Comparison of ENCODE assay signal across 12 cellular contexts in genomic region chr15:70154440-70155347, GRCh38. TPM values are rescaled to one million over a fixed set of nuclear protein-coding genes. Genes with fewer than 3 reads are reported as not detected.
DNase-seq lines count a peak whose midpoint lies in the region; ATAC-seq and TF ChIP-seq lines count a peak whose summit lies in the region.
"Had no signal": no experiment of that assay in that cellular context is flagged by ENCODE, and none has a peak within 500 bp of the region (broad histone marks: within the 10 kb centered on the region; RNA-seq: fewer than 3 reads in every experiment).

No MANE protein-coding gene starts in this region.

- no peak for TF ChIP-seq POLR2A in upper lobe of left lung (IDR thresholded peaks at IDR 0.05)

- H3K36me3 ChIP-seq in lower lobe of right lung = no peaks in the 10 kb centered on the region
- no peaks in the 10 kb centered on the region for H3K36me3 ChIP-seq in upper lobe of left lung
- H3K36me3 ChIP-seq: esophagus squamous epithelium, MG63 had no signal

- ATAC-seq in lower lobe of right lung (peak; percentile 10 to 40), upper lobe of left lung (ENCODE audit: low FRiP score in 2 of 2) (peak; percentile 15 to 40), GM21786 (IDR thresholded peaks at IDR 0.05; ENCODE audit: unreplicated experiment) (no peak)
- no peak for ATAC-seq in activated T-cell treated with anti-CD3 and anti-CD28 coated beads, Interleukin-2, amount 50 U/mL, for 72 hours (replicated peaks in 1 of 2)

- TF ChIP-seq EP300 in upper lobe of left lung (IDR thresholded peaks at IDR 0.05) = no peak

- H3K9me3 ChIP-seq in lower lobe of right lung = no peaks in the 10 kb centered on the region
- H3K9me3 ChIP-seq in upper lobe of left lung = no peaks in the 10 kb centered on the region
- H3K9me3 ChIP-seq: esophagus squamous epithelium, MG63 had no signal

- H3K27me3 Mint-ChIP-seq in activated T-cell treated with anti-CD3 and anti-CD28 coated beads, Interleukin-2, amount 50 U/mL, for 72 hours (ENCODE audit: low read depth) = peaks cover 31% of the 10 kb centered on the region
- H3K27me3 Mint-ChIP-seq in MCF 10A (ENCODE audit: insufficient read depth, unreplicated experiment) = no peaks in the 10 kb centered on the region

- H3K4me3 ChIP-seq in lower lobe of right lung (no peak overlapping the region), upper lobe of left lung (no peak overlapping the region)
- H3K4me3 ChIP-seq: esophagus squamous epithelium, lung, MG63 had no signal

- H3K4me1 ChIP-seq in lower lobe of right lung = peaks cover 47% of the 10 kb centered on the region
- H3K4me1 ChIP-seq in upper lobe of left lung = peaks cover 21 to 39% (median 32%) of the 10 kb centered on the region in 4 donors

- H3K27ac Mint-ChIP-seq in activated T-cell treated with anti-CD3 and anti-CD28 coated beads, Interleukin-2, amount 50 U/mL, for 72 hours = no peak overlapping the region
- no peak overlapping the region for H3K27ac Mint-ChIP-seq in MCF 10A (ENCODE audit: low read depth, unreplicated experiment)

- H3K36me3 Mint-ChIP-seq in activated T-cell treated with anti-CD3 and anti-CD28 coated beads, Interleukin-2, amount 50 U/mL, for 72 hours (ENCODE audit: insufficient read depth in 2 of 2) = no peaks in the 10 kb centered on the region
- no peaks in the 10 kb centered on the region for H3K36me3 Mint-ChIP-seq in MCF 10A (ENCODE audit: insufficient read depth, unreplicated experiment)

- H3K4me3 Mint-ChIP-seq in activated T-cell treated with anti-CD3 and anti-CD28 coated beads, Interleukin-2, amount 50 U/mL, for 72 hours = no peak overlapping the region
- no peak overlapping the region for H3K4me3 Mint-ChIP-seq in MCF 10A (ENCODE audit: unreplicated experiment)

- peak; percentile 24 for DNase-seq in RPMI7951 (ENCODE audit: low read depth)
- DNase-seq in fibroblast of peridontal ligament (ENCODE audit: extremely low read depth) = peak; percentile 49
- DNase-seq in lower lobe of right lung = no peak
- peak in 1 of 2 donors; percentile 56 for DNase-seq in upper lobe of left lung
- no peak for DNase-seq in activated T-cell treated with anti-CD3 and anti-CD28 coated beads, Interleukin-2, amount 50 U/mL, for 72 hours
- DNase-seq in MCF 10A (ENCODE audit: unreplicated experiment) = no peak
- no peak for DNase-seq in RKO (ENCODE audit: low spot score)
- DNase-seq: activated CD4-positive, alpha-beta T cell treated with anti-CD3 and anti-CD28 coated beads, Interleukin-2, amount 50 U/mL, for 48 hours; esophagus squamous epithelium; MG63 had no signal

- no peak for TF ChIP-seq CTCF in lower lobe of right lung (IDR thresholded peaks at IDR 0.05)
- TF ChIP-seq CTCF in upper lobe of left lung (IDR thresholded peaks at IDR 0.05) = no peak
- no peak for TF ChIP-seq CTCF in MCF 10A (IDR thresholded peaks at IDR 0.05; ENCODE audit: unreplicated experiment)

- H3K9me3 Mint-ChIP-seq in activated T-cell treated with anti-CD3 and anti-CD28 coated beads, Interleukin-2, amount 50 U/mL, for 72 hours = no peaks in the 10 kb centered on the region
- no peaks in the 10 kb centered on the region for H3K9me3 Mint-ChIP-seq in MCF 10A (ENCODE audit: unreplicated experiment)

- no TSS peak for BruUV-seq in MCF 10A (replicated peaks; lab: Mats Ljungman, UMichigan)

- intact Hi-C loops in lower lobe of right lung (cut with DNase I) = no loop called here
- intact Hi-C loops in MCF 10A (cut with micrococcal nuclease) = no loop called here

- POLR2A ChIA-PET in MCF 10A (lab: Yijun Ruan, JAX) = no interaction called here

- H3K4me1 Mint-ChIP-seq in activated T-cell treated with anti-CD3 and anti-CD28 coated beads, Interleukin-2, amount 50 U/mL, for 72 hours (ENCODE audit: low read depth) = no peaks in the 10 kb centered on the region
- peaks cover 25% of the 10 kb centered on the region for H3K4me1 Mint-ChIP-seq in MCF 10A (ENCODE audit: insufficient read depth, unreplicated experiment)

- H3K27me3 ChIP-seq in lower lobe of right lung (ENCODE audit: low read depth) (no peaks in the 10 kb centered on the region), upper lobe of left lung (no peaks in the 10 kb centered on the region)
- H3K27me3 ChIP-seq: MG63 had no signal

- WGBS in upper lobe of left lung, 2 donors = 61 to 66% methylated on average over 12 to 21 of the region's 21 CpGs

- H3K27ac ChIP-seq in lower lobe of right lung (no peak overlapping the region), upper lobe of left lung (peak overlapping the region in 1 of 4 donors; percentile 45)
- H3K27ac ChIP-seq: esophagus squamous epithelium had no signal

- CTCF ChIA-PET in MCF 10A (lab: Yijun Ruan, JAX) = no interaction called here

RNA-seq across cellular contexts. Expression of gene TLE3, which starts 57.0 kb away (rescaled TPM):
- total RNA-seq in RPMI7951 (2014; rRNA removed; shearing (Covaris generic)) = 20.4 and 24.4 TPM in 2 replicates
- total RNA-seq in lower lobe of right lung (63.7 TPM), upper lobe of left lung (100 to 1,000 TPM in 1 of 6 donors, 10 to 100 TPM in 5; 52.2 to 140 (median 80.6) TPM), MCF 10A (2022) (21.6 and 23.2 TPM in 2 replicates)
- total RNA-seq in activated T-cell treated with anti-CD3 and anti-CD28 coated beads, Interleukin-2, amount 50 U/mL, for 72 hours = 100 to 1,000 TPM in 1 of 2 donors, 10 to 100 TPM in 1; 84.6 to 112 TPM

Comparison
In these comparisons a context has a peak if more than half of its experiments do, and no peak if none do; other contexts are left out.
1. DNase-seq: peak in RPMI7951 (single experiment) and fibroblast of peridontal ligament (single experiment); none in lower lobe of right lung (single experiment), activated T-cell treated with anti-CD3 and anti-CD28 coated beads, Interleukin-2, amount 50 U/mL, for 72 hours (0 of 2), MCF 10A (single experiment) and RKO (single experiment).
2. ATAC-seq: peak in lower lobe of right lung (2 of 2) and upper lobe of left lung (2 of 2); none in activated T-cell treated with anti-CD3 and anti-CD28 coated beads, Interleukin-2, amount 50 U/mL, for 72 hours (0 of 2) and GM21786 (single experiment).